ENCODE assay signal across 1 cellular context in the genomic region with DNA sequence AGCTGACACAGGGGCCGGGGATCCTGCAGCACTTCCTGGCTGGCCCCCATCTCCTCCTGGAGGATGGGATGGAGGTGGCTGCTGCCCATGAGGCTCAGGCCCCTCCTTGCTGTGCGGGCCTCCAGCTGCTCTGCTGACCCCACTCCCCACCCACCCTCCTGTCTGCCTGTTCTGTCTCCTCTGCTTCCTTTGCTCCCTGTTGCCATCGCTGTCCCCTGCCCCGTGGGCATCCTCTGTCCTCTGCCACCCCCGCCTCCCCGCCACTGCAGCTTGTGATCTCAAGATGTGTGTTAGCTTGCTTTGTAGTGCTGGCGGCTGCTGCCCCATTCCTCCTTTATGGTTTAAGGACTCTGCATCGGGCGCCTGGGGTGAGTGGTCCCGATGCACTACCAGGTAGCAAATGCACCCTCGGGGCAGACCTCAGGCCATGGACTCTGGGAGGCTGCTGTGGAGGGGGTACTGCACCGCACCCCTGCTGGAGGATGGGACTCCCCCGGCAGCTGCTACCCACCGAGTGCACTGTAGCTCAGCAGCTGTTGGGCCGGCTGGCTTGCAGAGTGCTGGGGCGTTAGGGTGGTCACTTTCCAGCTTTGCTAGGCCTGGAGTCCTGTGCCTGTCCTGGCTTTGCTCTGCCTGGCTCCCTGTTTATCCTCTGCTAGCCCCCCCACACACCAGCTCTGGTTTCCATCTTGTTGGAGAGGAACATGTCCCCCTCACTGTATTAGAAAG.
TF ChIP-seq lines count a peak whose summit lies in the region.

No MANE protein-coding gene starts in this region.

TF ChIP-seq in IMR-90, 13 proteins besides CTCF, POLR2A, EP300 and RAD21:
- no peak for TF ChIP-seq MXI1 (IDR thresholded peaks at IDR 0.05; ENCODE audit: borderline replicate concordance, low read depth, low read length)
- TF ChIP-seq MAFK (IDR thresholded peaks at IDR 0.05; ENCODE audit: low read depth, low read length): no peak
- TF ChIP-seq CEBPB (IDR thresholded peaks at IDR 0.05; ENCODE audit: low read depth, low read length): no peak
- TF ChIP-seq RCOR1 (IDR thresholded peaks at IDR 0.05; ENCODE audit: insufficient replicate concordance, low read length): no peak
- TF ChIP-seq MAZ (IDR thresholded peaks at IDR 0.05; ENCODE audit: borderline replicate concordance, low read depth, low read length): no peak
- TF ChIP-seq CHD1 (IDR thresholded peaks at IDR 0.05; ENCODE audit: low read depth, low read length): no peak
